21 cellular contexts compared by ENCODE assay signal in genomic region chr13:46334008-46334407, GRCh38. TPM values are rescaled to one million over a fixed set of nuclear protein-coding genes. Genes with fewer than 3 reads are reported as not detected.
DNase-seq lines count a peak whose midpoint lies in the region; ATAC-seq lines count a peak whose summit lies in the region.
"Had no signal": no experiment of that assay in that cellular context is flagged by ENCODE, and none has a peak within 500 bp of the region (broad histone marks: within the 10 kb centered on the region; RNA-seq: fewer than 3 reads in every experiment).

No MANE protein-coding gene starts in this region.

- H3K9me3 Mint-ChIP-seq in activated CD4-positive, alpha-beta T cell treated with anti-CD3 and anti-CD28 coated beads, Interleukin-2, amount 10 ng/mL, durations not matched to agents 24 days and 14 days: peaks cover 24% of the 10 kb centered on the region
- peaks cover 4% of the 10 kb centered on the region for H3K9me3 Mint-ChIP-seq in activated CD4-positive, alpha-beta T cell treated with anti-CD3 and anti-CD28 coated beads, Interleukin-2, amount 10 ng/mL, durations not matched to agents 7 days and 5 days
- peaks cover 0 to 8% (median 3%) of the 10 kb centered on the region in 11 donors for H3K9me3 Mint-ChIP-seq in naive thymus-derived CD4-positive, alpha-beta T cell

- peak; percentile 75 for DNase-seq in activated CD4-positive, alpha-beta T cell treated with anti-CD3 and anti-CD28 coated beads, Interleukin-2, amount 10 ng/mL, durations not matched to agents 24 days and 14 days
- no peak for DNase-seq in activated CD4-positive, alpha-beta T cell treated with anti-CD3 and anti-CD28 coated beads, Interleukin-2, amount 10 ng/mL, durations not matched to agents 7 days and 5 days
- DNase-seq in OCI-M1 (lab: John Stamatoyannopoulos, UW) (peak; percentile 80), NCI-H2196 treated with DMSO at 0.1 percent for 48 hours (lab: John Stamatoyannopoulos, UW; ENCODE audit: unreplicated experiment) (no peak), GM19238 (ENCODE audit: insufficient read length, low spot score) (no peak)
- no peak for DNase-seq in naive thymus-derived CD4-positive, alpha-beta T cell
- no peak for DNase-seq in activated effector memory CD4-positive, alpha-beta T cell treated with Interleukin-2 at 50 U/mL for 16 hours
- DNase-seq: CD8-positive, alpha-beta T cell; HCEC 1CT; KBM-7; mesenchymal stem cell; NCI-H1436; NCI-H446 treated with DMSO at 0.1 percent for 48 hours; right lobe of liver; stimulated activated CD8-positive, alpha-beta memory T cell treated with anti-CD3 and anti-CD28 coated beads, Interleukin-4, amount 100 ng/mL, for 48 hours; tibial artery had no signal

- intact Hi-C loops in activated CD4-positive, alpha-beta T cell treated with anti-CD3 and anti-CD28 coated beads, Interleukin-2, amount 10 ng/mL, durations not matched to agents 24 days and 14 days (cut with micrococcal nuclease): no loop called here
- intact Hi-C loops in naive thymus-derived CD4-positive, alpha-beta T cell (cut with micrococcal nuclease): no loop called here

- peak overlapping the region; percentile 82 for H3K27ac Mint-ChIP-seq in activated CD4-positive, alpha-beta T cell treated with anti-CD3 and anti-CD28 coated beads, Interleukin-2, amount 10 ng/mL, durations not matched to agents 24 days and 14 days
- no peak overlapping the region for H3K27ac Mint-ChIP-seq in activated CD4-positive, alpha-beta T cell treated with anti-CD3 and anti-CD28 coated beads, Interleukin-2, amount 10 ng/mL, durations not matched to agents 7 days and 5 days
- H3K27ac Mint-ChIP-seq in naive thymus-derived CD4-positive, alpha-beta T cell: peak overlapping the region in 5 of 9 donors; percentile 7 to 78 (median 74)
- H3K27ac Mint-ChIP-seq: activated T-helper 17 cell treated with anti-CD3 and anti-CD28 coated beads, Interleukin-2, amount 50 U/mL, for 72 hours; CD8-positive, alpha-beta T cell had no signal

- H3K4me1 ChIP-seq in naive thymus-derived CD4-positive, alpha-beta T cell (ENCODE audit: control insufficient read depth in 2 of 2, insufficient read depth in 2 of 2, low read length in 2 of 2): peaks cover 0 to 12% of the 10 kb centered on the region in 2 donors
- H3K4me1 ChIP-seq: ascending aorta, right lobe of liver, tibial artery had no signal

- peak; percentile 59 for ATAC-seq in GM21786 (IDR thresholded peaks at IDR 0.05; ENCODE audit: unreplicated experiment)
- peak; percentile 29 for ATAC-seq in naive thymus-derived CD4-positive, alpha-beta T cell
- ATAC-seq: activated T-helper 17 cell treated with anti-CD3 and anti-CD28 coated beads, Interleukin-2, amount 50 U/mL, for 72 hours; CD8-positive, alpha-beta T cell had no signal

- POLR2A ChIA-PET in activated CD4-positive, alpha-beta T cell treated with anti-CD3 and anti-CD28 coated beads, Interleukin-2, amount 10 ng/mL, durations not matched to agents 7 days and 5 days (lab: Charles Lee): no interaction called here
- POLR2A ChIA-PET in naive thymus-derived CD4-positive, alpha-beta T cell (lab: Charles Lee): interaction anchor here (0.6 kb wide), 1 partner anchor 904 kb away, joined by 3 read pairs; no protein-coding TSS in a partner anchor

- no peak overlapping the region for H3K4me3 ChIP-seq in naive thymus-derived CD4-positive, alpha-beta T cell (ENCODE audit: low read length)
- H3K4me3 ChIP-seq: ascending aorta, right lobe of liver, tibial artery had no signal

- H3K4me3 Mint-ChIP-seq in activated CD4-positive, alpha-beta T cell treated with anti-CD3 and anti-CD28 coated beads, Interleukin-2, amount 10 ng/mL, durations not matched to agents 24 days and 14 days: peak overlapping the region; percentile 40
- no peak overlapping the region for H3K4me3 Mint-ChIP-seq in activated CD4-positive, alpha-beta T cell treated with anti-CD3 and anti-CD28 coated beads, Interleukin-2, amount 10 ng/mL, durations not matched to agents 7 days and 5 days
- peak overlapping the region in 2 of 10 donors; percentile 14 to 34 for H3K4me3 Mint-ChIP-seq in naive thymus-derived CD4-positive, alpha-beta T cell
- H3K4me3 Mint-ChIP-seq: activated T-helper 17 cell treated with anti-CD3 and anti-CD28 coated beads, Interleukin-2, amount 50 U/mL, for 72 hours; CD8-positive, alpha-beta T cell had no signal

- no peaks in the 10 kb centered on the region for H3K27me3 ChIP-seq in naive thymus-derived CD4-positive, alpha-beta T cell (ENCODE audit: control insufficient read depth in 2 of 2, insufficient read depth in 2 of 2, low read length in 2 of 2)
- H3K27me3 ChIP-seq: ascending aorta, right lobe of liver, tibial artery had no signal

- peaks cover 53% of the 10 kb centered on the region for H3K4me1 Mint-ChIP-seq in activated CD4-positive, alpha-beta T cell treated with anti-CD3 and anti-CD28 coated beads, Interleukin-2, amount 10 ng/mL, durations not matched to agents 24 days and 14 days
- peaks cover 37% of the 10 kb centered on the region for H3K4me1 Mint-ChIP-seq in activated CD4-positive, alpha-beta T cell treated with anti-CD3 and anti-CD28 coated beads, Interleukin-2, amount 10 ng/mL, durations not matched to agents 7 days and 5 days
- peaks cover 13 to 51% (median 27%) of the 10 kb centered on the region in 7 donors for H3K4me1 Mint-ChIP-seq in naive thymus-derived CD4-positive, alpha-beta T cell
- H3K4me1 Mint-ChIP-seq: activated T-helper 17 cell treated with anti-CD3 and anti-CD28 coated beads, Interleukin-2, amount 50 U/mL, for 72 hours had no signal

- no peaks in the 10 kb centered on the region for H3K27me3 Mint-ChIP-seq in activated CD4-positive, alpha-beta T cell treated with anti-CD3 and anti-CD28 coated beads, Interleukin-2, amount 10 ng/mL, durations not matched to agents 24 days and 14 days
- H3K27me3 Mint-ChIP-seq in activated CD4-positive, alpha-beta T cell treated with anti-CD3 and anti-CD28 coated beads, Interleukin-2, amount 10 ng/mL, durations not matched to agents 7 days and 5 days: no peaks in the 10 kb centered on the region
- H3K27me3 Mint-ChIP-seq in naive thymus-derived CD4-positive, alpha-beta T cell: peaks cover 0 to 5% (median 0%) of the 10 kb centered on the region in 5 donors

- H3K9me3 ChIP-seq in naive thymus-derived CD4-positive, alpha-beta T cell (ENCODE audit: control insufficient read depth in 2 of 3, low read length in 3 of 3): no peaks in the 10 kb centered on the region
- H3K9me3 ChIP-seq: right lobe of liver had no signal

- H3K36me3 Mint-ChIP-seq in activated CD4-positive, alpha-beta T cell treated with anti-CD3 and anti-CD28 coated beads, Interleukin-2, amount 10 ng/mL, durations not matched to agents 24 days and 14 days (ENCODE audit: low read depth): peaks cover 5% of the 10 kb centered on the region
- H3K36me3 Mint-ChIP-seq in activated CD4-positive, alpha-beta T cell treated with anti-CD3 and anti-CD28 coated beads, Interleukin-2, amount 10 ng/mL, durations not matched to agents 7 days and 5 days (ENCODE audit: low read depth): peaks cover 4% of the 10 kb centered on the region
- H3K36me3 Mint-ChIP-seq in naive thymus-derived CD4-positive, alpha-beta T cell: peaks cover 4 to 8% (median 6%) of the 10 kb centered on the region in 5 donors
- H3K36me3 Mint-ChIP-seq: CD8-positive, alpha-beta T cell had no signal

- no peak overlapping the region for H3K27ac ChIP-seq in naive thymus-derived CD4-positive, alpha-beta T cell (ENCODE audit: low read depth, low read length)
- H3K27ac ChIP-seq: ascending aorta, right lobe of liver, tibial artery had no signal

- CTCF ChIA-PET in activated CD4-positive, alpha-beta T cell treated with anti-CD3 and anti-CD28 coated beads, Interleukin-2, amount 10 ng/mL, durations not matched to agents 7 days and 5 days (lab: Charles Lee): interaction anchor here (0.8 to 3.4 kb wide), 4 partner anchors 9 to 158 kb away, joined by 3 to 13 read pairs (median 6); no protein-coding TSS in a partner anchor
- CTCF ChIA-PET in naive thymus-derived CD4-positive, alpha-beta T cell (lab: Charles Lee): no interaction called here

- H3K36me3 ChIP-seq in naive thymus-derived CD4-positive, alpha-beta T cell (ENCODE audit: control insufficient read depth in 2 of 3, insufficient read depth in 3 of 3, low read length in 3 of 3): no peaks in the 10 kb centered on the region
- H3K36me3 ChIP-seq: ascending aorta, right lobe of liver, tibial artery had no signal

RNA-seq across cellular contexts. Expression of gene RUBCNL, which starts 53.0 kb away (rescaled TPM):
- 1.5 TPM in 2 replicates for total RNA-seq in activated CD4-positive, alpha-beta T cell treated with anti-CD3 and anti-CD28 coated beads, Interleukin-2, amount 10 ng/mL, durations not matched to agents 24 days and 14 days
- not detected for total RNA-seq in activated CD4-positive, alpha-beta T cell treated with anti-CD3 and anti-CD28 coated beads, Interleukin-2, amount 10 ng/mL, durations not matched to agents 7 days and 5 days
- 1 to 10 TPM in 2 of 5 experiments, under 1 TPM in 3; 0.24 to 5.5 (median 0.56) TPM for total RNA-seq in naive thymus-derived CD4-positive, alpha-beta T cell
- polyA plus RNA-seq in naive thymus-derived CD4-positive, alpha-beta T cell: under 1 TPM; 0.04 to 0.16 TPM
- total RNA-seq: Daoy, glomerular endothelial cell had no signal

Comparison
In these comparisons a context has a peak if more than half of its experiments do, and no peak if none do; other contexts are left out.
1. DNase-seq: peak in activated CD4-positive, alpha-beta T cell treated with anti-CD3 and anti-CD28 coated beads, Interleukin-2, amount 10 ng/mL, durations not matched to agents 24 days and 14 days (single experiment) and OCI-M1 (single experiment); none in activated CD4-positive, alpha-beta T cell treated with anti-CD3 and anti-CD28 coated beads, Interleukin-2, amount 10 ng/mL, durations not matched to agents 7 days and 5 days (single experiment), naive thymus-derived CD4-positive, alpha-beta T cell (0 of 9), activated effector memory CD4-positive, alpha-beta T cell treated with Interleukin-2 at 50 U/mL for 16 hours (single experiment), NCI-H2196 treated with DMSO at 0.1 percent for 48 hours (single experiment) and GM19238 (single experiment).